11 cellular contexts compared by ENCODE assay signal in the genomic region with DNA sequence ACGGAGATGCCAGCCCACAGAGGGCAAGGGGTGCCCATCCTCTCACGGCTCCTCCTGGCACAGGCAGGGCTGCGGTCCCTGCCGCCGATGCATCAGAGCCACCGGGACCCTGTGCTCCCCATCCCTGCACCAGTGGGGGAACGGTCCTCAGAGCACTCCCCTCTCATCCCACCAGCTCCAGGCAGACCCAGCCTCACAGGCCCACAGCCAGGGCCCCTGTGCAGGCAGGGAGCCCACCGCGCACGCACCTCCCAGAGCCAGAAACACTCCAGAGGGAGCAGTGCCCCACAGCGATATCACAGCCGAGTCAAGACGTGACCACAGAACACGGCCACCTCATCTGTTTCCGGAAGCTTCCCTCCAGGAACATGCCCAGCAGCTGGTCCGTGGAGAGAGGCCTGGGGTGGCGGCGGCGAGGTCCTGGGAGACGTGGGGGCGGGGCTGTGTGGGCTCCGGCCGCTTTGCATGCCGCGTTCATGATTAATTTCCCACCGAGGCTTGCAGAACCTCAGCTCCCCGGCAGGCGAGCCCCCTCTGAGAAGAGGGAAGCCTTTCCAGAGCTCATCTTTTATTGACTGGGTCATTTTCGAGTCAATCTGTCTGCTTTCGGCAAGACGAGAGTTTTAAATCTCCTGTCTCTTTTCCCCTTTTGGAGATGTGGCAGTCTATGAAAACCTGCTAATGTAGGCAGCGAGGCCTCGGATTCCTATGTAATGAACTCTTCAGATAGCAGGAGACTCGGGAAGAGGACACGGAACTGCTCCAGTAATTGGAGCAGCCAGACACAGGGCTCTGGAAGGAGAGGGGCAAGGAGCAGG.
A peak's percentile ranks its signal among the peaks of the same experiment; 100 is the strongest.
DNase-seq lines count a peak whose midpoint lies in the region; TF ChIP-seq lines count a peak whose summit lies in the region.
"Had no signal": no experiment of that assay in that cellular context is flagged by ENCODE, and none has a peak within 500 bp of the region (broad histone marks: within the 10 kb centered on the region; RNA-seq: fewer than 3 reads in every experiment).

No MANE protein-coding gene starts in this region.

- intact Hi-C loops in A673 (cut with micrococcal nuclease; ENCODE audit: unreplicated experiment): no loop called here

- POLR2A ChIA-PET in A673 (lab: Charles Lee; ENCODE audit: low non-redundant PET): no interaction called here

- H3K36me3 ChIP-seq in A673 (ENCODE audit: insufficient read depth, low read length, poor library complexity, severe bottlenecking): no peaks in the 10 kb centered on the region

- TF ChIP-seq CTCF in A673 (conservative IDR thresholded peaks at IDR 0.05; ENCODE audit: low read depth, low read length) (no peak), HFF-Myc (IDR thresholded peaks at IDR 0.05; ENCODE audit: low read depth, low read length, missing control alignments) (peak; percentile 25), coronary artery (IDR thresholded peaks at IDR 0.05) (no peak), mesothelial cell of epicardium (IDR thresholded peaks at IDR 0.05; ENCODE audit: unreplicated experiment) (no peak)

- DNase-seq in A673 (ENCODE audit: low spot score) (peak; percentile 60), HFF-Myc (ENCODE audit: extremely low read depth, low read depth) (no peak), coronary artery (ENCODE audit: low spot score) (no peak), mesothelial cell of epicardium (ENCODE audit: low spot score in 2 of 2, unreplicated experiment in 2 of 2) (peak in 1 of 2 experiments; percentile 64), T-helper 2 cell (no peak), NCI-H82 treated with DMSO at 0.1 percent for 48 hours (lab: John Stamatoyannopoulos, UW; ENCODE audit: unreplicated experiment) (no peak)
- no peak for DNase-seq in activated naive CD8-positive, alpha-beta T cell treated with anti-CD3 and anti-CD28 coated beads for 36 hours
- DNase-seq in activated CD4-positive, alpha-beta T cell treated with anti-CD3 and anti-CD28 coated beads for 48 hours: no peak
- DNase-seq: stimulated activated CD4-positive, alpha-beta T cell treated with anti-CD3 and anti-CD28 coated beads, Interleukin-4, amount 100 ng/mL, for 1 hour had no signal

- H3K4me1 Mint-ChIP-seq in mesothelial cell of epicardium: peaks cover 24% of the 10 kb centered on the region
- peaks cover 3% of the 10 kb centered on the region for H3K4me1 Mint-ChIP-seq in activated naive CD8-positive, alpha-beta T cell treated with anti-CD3 and anti-CD28 coated beads for 36 hours

- no peaks in the 10 kb centered on the region for H3K9me3 Mint-ChIP-seq in mesothelial cell of epicardium
- no peaks in the 10 kb centered on the region for H3K9me3 Mint-ChIP-seq in activated naive CD8-positive, alpha-beta T cell treated with anti-CD3 and anti-CD28 coated beads for 36 hours

- no peaks in the 10 kb centered on the region for H3K27me3 Mint-ChIP-seq in mesothelial cell of epicardium (ENCODE audit: low read depth)
- H3K27me3 Mint-ChIP-seq in activated naive CD8-positive, alpha-beta T cell treated with anti-CD3 and anti-CD28 coated beads for 36 hours: no peaks in the 10 kb centered on the region

- no peak overlapping the region for H3K27ac ChIP-seq in A673 (ENCODE audit: low read depth, low read length, poor library complexity, severe bottlenecking)
- H3K27ac ChIP-seq in coronary artery: no peak overlapping the region
- H3K27ac ChIP-seq: A549, SK-N-MC had no signal

- no peaks in the 10 kb centered on the region for H3K9me3 ChIP-seq in A673 (ENCODE audit: low read depth, low read length, poor library complexity, severe bottlenecking)
- H3K9me3 ChIP-seq: A549 had no signal

- BruUV-seq in A673 (replicated peaks; lab: Mats Ljungman, UMichigan): no TSS peak

- peaks cover 10% of the 10 kb centered on the region for H3K4me1 ChIP-seq in A673 (ENCODE audit: insufficient read depth, low read length, poor library complexity, severe bottlenecking)
- H3K4me1 ChIP-seq: A549 had no signal

- CTCF ChIA-PET in A673 (lab: Charles Lee): interaction anchor here (0.7 kb wide), 1 partner anchor 12 kb away, joined by 3 read pairs; no protein-coding TSS in a partner anchor

- H3K4me3 Mint-ChIP-seq in mesothelial cell of epicardium: peak overlapping the region; percentile 32
- H3K4me3 Mint-ChIP-seq in activated naive CD8-positive, alpha-beta T cell treated with anti-CD3 and anti-CD28 coated beads for 36 hours: no peak overlapping the region

- no peaks in the 10 kb centered on the region for H3K27me3 ChIP-seq in A673 (replicated peaks; ENCODE audit: insufficient read depth, low read depth, low read length, poor library complexity)

- no peaks in the 10 kb centered on the region for H3K36me3 Mint-ChIP-seq in mesothelial cell of epicardium
- no peaks in the 10 kb centered on the region for H3K36me3 Mint-ChIP-seq in activated naive CD8-positive, alpha-beta T cell treated with anti-CD3 and anti-CD28 coated beads for 36 hours

- no peak overlapping the region for H3K4me3 ChIP-seq in A673 (ENCODE audit: low read depth, low read length, poor library complexity, severe bottlenecking)
- no peak overlapping the region for H3K4me3 ChIP-seq in HFF-Myc (replicated peaks; ENCODE audit: low read depth, low read length)
- peak overlapping the region; percentile 38 for H3K4me3 ChIP-seq in coronary artery
- H3K4me3 ChIP-seq: A549, SK-N-MC had no signal

- peak overlapping the region; percentile 90 for H3K27ac Mint-ChIP-seq in mesothelial cell of epicardium
- H3K27ac Mint-ChIP-seq in activated naive CD8-positive, alpha-beta T cell treated with anti-CD3 and anti-CD28 coated beads for 36 hours: no peak overlapping the region
